ENCODE assay signal across 8 cellular contexts in the genomic region with DNA sequence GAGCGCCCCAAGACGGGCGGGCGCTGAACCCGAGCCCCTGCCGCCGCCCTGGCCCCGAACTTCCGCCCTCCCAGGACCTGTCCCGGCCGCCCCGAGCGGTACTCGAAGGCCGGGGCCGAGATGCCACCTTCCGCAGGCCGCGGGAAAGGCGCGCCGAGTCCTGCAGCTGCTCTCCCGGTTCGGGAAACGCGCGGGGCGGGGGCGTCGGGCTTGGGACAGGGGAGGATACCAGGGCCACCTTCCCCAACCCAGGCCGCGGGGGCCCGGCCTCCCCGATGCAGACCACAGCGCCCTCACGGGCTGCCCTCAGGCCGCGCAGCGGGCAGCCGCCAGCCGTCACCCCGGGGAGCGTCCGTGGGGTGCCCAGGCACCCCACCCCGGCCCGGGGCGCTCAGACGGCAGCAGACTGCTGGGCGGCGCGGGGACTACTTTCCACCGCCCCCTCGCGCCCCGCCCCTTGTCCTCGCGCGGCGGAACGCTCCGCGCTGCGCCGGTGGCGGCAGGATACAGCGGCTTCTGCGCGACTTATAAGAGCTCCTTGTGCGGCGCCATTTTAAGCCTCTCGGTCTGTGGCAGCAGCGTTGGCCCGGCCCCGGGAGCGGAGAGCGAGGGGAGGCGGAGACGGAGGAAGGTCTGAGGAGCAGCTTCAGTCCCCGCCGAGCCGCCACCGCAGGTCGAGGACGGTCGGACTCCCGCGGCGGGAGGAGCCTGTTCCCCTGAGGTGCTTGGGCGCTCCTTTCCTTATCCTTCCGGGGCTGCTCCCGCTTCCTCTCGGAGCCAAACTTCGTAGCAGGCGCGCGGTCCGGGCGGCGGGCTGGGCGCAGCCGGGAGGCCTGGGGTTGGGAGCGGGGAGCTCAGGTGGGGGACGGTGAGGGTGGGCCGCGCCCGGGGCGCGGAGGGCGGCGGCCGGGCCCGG. TPM values are rescaled to one million over a fixed set of nuclear protein-coding genes. Genes with fewer than 3 reads are reported as not detected.
DNase-seq lines count a peak whose midpoint lies in the region; ATAC-seq and TF ChIP-seq lines count a peak whose summit lies in the region.

CTNNB1 (plus strand) TSS at position 556 of the 916 bp plus-strand sequence. CDS start 24,564 bp downstream, outside the sequence.

- peak within 1 kb of the TSS; percentile 99 for H3K4me3 ChIP-seq in kidney epithelial cell (ENCODE audit: low read depth, low read length)

- no peaks in the 10 kb centered on the region for H3K36me3 ChIP-seq in kidney epithelial cell (ENCODE audit: control insufficient read depth, insufficient read depth, low read length)

- TF ChIP-seq CTCF in kidney epithelial cell (IDR thresholded peaks at IDR 0.05; ENCODE audit: insufficient read depth, low read length, poor library complexity, severe bottlenecking) = no peak

- ATAC-seq in GM18868 (IDR thresholded peaks at IDR 0.05; ENCODE audit: unreplicated experiment) = peak; percentile 62
- ATAC-seq in HG03135 (IDR thresholded peaks at IDR 0.05; ENCODE audit: unreplicated experiment) = peak; percentile 74

- H3K27me3 ChIP-seq in kidney epithelial cell (ENCODE audit: control insufficient read depth, insufficient read depth, low read length) = no peaks in the 10 kb centered on the region

- DNase-seq in AG08395 (ENCODE audit: low spot score) (peak; percentile 78), NCI-H446 (lab: John Stamatoyannopoulos, UW) (peak; percentile 56 to 87), cerebellum (ENCODE audit: low spot score) (peak; percentile 80), kidney epithelial cell (ENCODE audit: low read depth) (no peak)
- DNase-seq in activated CD4-positive, alpha-beta T cell treated with anti-CD3 and anti-CD28 coated beads for 1 hour = peak; percentile 91
- DNase-seq in stimulated activated CD4-positive, alpha-beta T cell treated with anti-CD3 and anti-CD28 coated beads, Interleukin-15, amount 100 ng/mL, for 48 hours (ENCODE audit: low read depth in 2 of 2) = peak; percentile 84 to 85

RNA-seq across cellular contexts. Expression of gene CTNNB1, which starts in this region (rescaled TPM):
- total RNA-seq in cerebellum = 906 TPM
- 406 and 416 TPM in 2 replicates for total RNA-seq in kidney epithelial cell
